27 cellular contexts compared by ENCODE assay signal in genomic region chr11:15580775-15581095, GRCh38.
"Had no signal": no experiment of that assay in that cellular context is flagged by ENCODE, and none has a peak within 500 bp of the region (broad histone marks: within the 10 kb centered on the region; RNA-seq: fewer than 3 reads in every experiment).

No MANE protein-coding gene starts in this region.

- H3K4me3 ChIP-seq: cardiac muscle cell, K562 had no signal

- H3K27me3 Mint-ChIP-seq: activated B cell treated with CpG ODN at 0.5 μM for 24 hours; activated CD4-positive, alpha-beta memory T cell treated with anti-CD3 and anti-CD28 coated beads for 36 hours; activated naive CD4-positive, alpha-beta T cell treated with anti-CD3 and anti-CD28 coated beads, Interleukin-2, amount 10 ng/mL, durations not matched to agents 7 days and 5 days; activated naive CD8-positive, alpha-beta T cell; activated naive CD8-positive, alpha-beta T cell treated with anti-CD3 and anti-CD28 coated beads, Interleukin-2, amount 50 U/mL, for 24 hours had no signal

- H3K4me3 Mint-ChIP-seq: activated B cell treated with CpG ODN at 0.5 μM for 24 hours; activated CD4-positive, alpha-beta memory T cell treated with anti-CD3 and anti-CD28 coated beads for 36 hours; activated naive CD4-positive, alpha-beta T cell treated with anti-CD3 and anti-CD28 coated beads, Interleukin-2, amount 10 ng/mL, durations not matched to agents 7 days and 5 days; activated naive CD8-positive, alpha-beta T cell; activated naive CD8-positive, alpha-beta T cell treated with anti-CD3 and anti-CD28 coated beads, Interleukin-2, amount 50 U/mL, for 24 hours; T-cell; T-helper 17 cell had no signal

- H3K4me1 Mint-ChIP-seq: activated B cell treated with CpG ODN at 0.5 μM for 24 hours; activated naive CD4-positive, alpha-beta T cell treated with anti-CD3 and anti-CD28 coated beads, Interleukin-2, amount 10 ng/mL, durations not matched to agents 7 days and 5 days; activated naive CD8-positive, alpha-beta T cell treated with anti-CD3 and anti-CD28 coated beads, Interleukin-2, amount 50 U/mL, for 24 hours; T-cell; T-helper 17 cell had no signal

- H3K27ac Mint-ChIP-seq: activated B cell treated with CpG ODN at 0.5 μM for 24 hours; activated CD4-positive, alpha-beta memory T cell treated with anti-CD3 and anti-CD28 coated beads for 36 hours; activated naive CD4-positive, alpha-beta T cell treated with anti-CD3 and anti-CD28 coated beads, Interleukin-2, amount 10 ng/mL, durations not matched to agents 7 days and 5 days; activated naive CD8-positive, alpha-beta T cell; activated naive CD8-positive, alpha-beta T cell treated with anti-CD3 and anti-CD28 coated beads, Interleukin-2, amount 50 U/mL, for 24 hours; T-cell; T-helper 17 cell had no signal

- DNase-seq: activated B cell treated with CpG ODN at 0.5 μM for 24 hours; activated CD4-positive, alpha-beta memory T cell treated with anti-CD3 and anti-CD28 coated beads for 36 hours; activated CD4-positive, alpha-beta T cell treated with anti-CD3 and anti-CD28 coated beads for 4 hours; activated CD4-positive, alpha-beta T cell treated with anti-CD3 and anti-CD28 coated beads, Interleukin-2, amount 50 U/mL, for 1 hour; activated CD4-positive, CD25-positive, alpha-beta regulatory T cell treated with anti-CD3 and anti-CD28 coated beads, Interleukin-2, amount 50 U/mL, for 72 hours; activated CD8-positive, alpha-beta memory T cell treated with anti-CD3 and anti-CD28 coated beads, Interleukin-2, amount 50 U/mL, for 4 hours; activated effector memory CD4-positive, alpha-beta T cell treated with Interleukin-2 at 50 U/mL for 16 hours; activated naive CD4-positive, alpha-beta T cell treated with anti-CD3 and anti-CD28 coated beads, Interleukin-2, amount 10 ng/mL, durations not matched to agents 7 days and 5 days; activated naive CD8-positive, alpha-beta T cell treated with anti-CD3 and anti-CD28 coated beads, Interleukin-2, amount 50 U/mL, for 24 hours; activated T-cell treated with anti-CD3 and anti-CD28 coated beads, Interleukin-2, amount 50 U/mL, for 48 hours; aorta; NCI-H1105; NCI-H1417 treated with DMSO at 0.1 percent for 48 hours; NCI-H187 treated with DMSO at 0.1 percent for 48 hours; NCI-H2081; NCI-H345; NCI-H524 treated with DMSO at 0.1 percent for 48 hours; SHP77 treated with DMSO at 0.1 percent for 48 hours; T-cell; T-helper 17 cell; T-helper 9 cell had no signal

- H3K36me3 Mint-ChIP-seq: activated CD4-positive, alpha-beta memory T cell treated with anti-CD3 and anti-CD28 coated beads for 36 hours; activated naive CD4-positive, alpha-beta T cell treated with anti-CD3 and anti-CD28 coated beads, Interleukin-2, amount 10 ng/mL, durations not matched to agents 7 days and 5 days; activated naive CD8-positive, alpha-beta T cell; T-cell had no signal

- H3K36me3 ChIP-seq: cardiac muscle cell had no signal

- ATAC-seq: activated naive CD8-positive, alpha-beta T cell treated with anti-CD3 and anti-CD28 coated beads, Interleukin-2, amount 50 U/mL, for 24 hours; Panc1; SK-N-SH treated with all-trans-retinoic acid at 6 μM for 48 hours; T-cell; T-helper 17 cell had no signal

- H3K27ac ChIP-seq: cardiac muscle cell, VCaP had no signal

- H3K27me3 ChIP-seq: cardiac muscle cell had no signal

- H3K9me3 Mint-ChIP-seq: activated B cell treated with CpG ODN at 0.5 μM for 24 hours; activated CD4-positive, alpha-beta memory T cell treated with anti-CD3 and anti-CD28 coated beads for 36 hours; activated naive CD4-positive, alpha-beta T cell treated with anti-CD3 and anti-CD28 coated beads, Interleukin-2, amount 10 ng/mL, durations not matched to agents 7 days and 5 days; activated naive CD8-positive, alpha-beta T cell treated with anti-CD3 and anti-CD28 coated beads, Interleukin-2, amount 50 U/mL, for 24 hours; T-cell had no signal
